Comparison of ENCODE assay signal across 10 cellular contexts in the genomic region with DNA sequence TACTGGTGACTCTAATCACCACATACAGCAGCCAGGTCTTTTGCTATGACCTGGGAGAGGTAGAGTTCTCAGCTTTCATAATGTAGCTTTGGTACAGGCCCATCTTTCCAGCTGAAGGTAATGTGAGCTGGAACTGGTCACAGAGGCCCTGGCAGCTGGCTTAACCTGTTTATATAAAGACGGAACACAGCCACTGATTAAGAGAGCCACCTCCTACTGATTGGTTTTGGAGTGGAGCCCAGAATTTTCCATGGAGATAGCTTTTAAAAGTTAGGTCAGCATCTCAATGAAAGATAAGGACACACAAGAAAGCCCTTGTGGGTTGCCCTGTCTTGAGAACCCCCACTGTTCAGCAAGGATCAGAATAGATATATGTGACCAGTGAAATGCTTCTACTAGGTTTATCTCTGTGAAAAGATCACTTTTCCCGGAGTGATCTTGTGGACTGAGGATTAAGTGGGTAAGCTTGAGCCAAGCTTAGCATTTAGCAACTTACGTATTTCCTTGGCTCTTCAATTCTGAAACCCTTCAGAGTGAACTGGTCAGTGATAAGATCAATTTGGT.
A peak's percentile ranks its signal among the peaks of the same experiment; 100 is the strongest.
DNase-seq lines count a peak whose midpoint lies in the region; ATAC-seq and TF ChIP-seq lines count a peak whose summit lies in the region.
"Had no signal": no experiment of that assay in that cellular context is flagged by ENCODE, and none has a peak within 500 bp of the region (broad histone marks: within the 10 kb centered on the region; RNA-seq: fewer than 3 reads in every experiment).

No MANE protein-coding gene starts in this region.

- H3K36me3 ChIP-seq in psoas muscle (ENCODE audit: insufficient read depth in 1 of 2, low read depth in 1 of 2), result no peaks in the 10 kb centered on the region

- H3K27ac ChIP-seq in psoas muscle, result peak overlapping the region; percentile 83

- no peak for TF ChIP-seq CTCF in psoas muscle (IDR thresholded peaks at IDR 0.05)

- no peak overlapping the region for H3K27ac Mint-ChIP-seq in activated CD4-positive, alpha-beta T cell treated with anti-CD3 and anti-CD28 coated beads, Interleukin-2, amount 10 ng/mL, durations not matched to agents 24 days and 14 days
- no peak overlapping the region for H3K27ac Mint-ChIP-seq in activated T-helper 17 cell treated with anti-CD3 and anti-CD28 coated beads, Interleukin-2, amount 50 U/mL, for 72 hours
- H3K27ac Mint-ChIP-seq: dendritic cell treated with granulocyte-macrophage colony-stimulating factor and Interleukin-4, amounts not matched to agents 40 ng/mL and 50 ng/mL, for 4 days had no signal

- H3K9me3 Mint-ChIP-seq in activated CD4-positive, alpha-beta T cell treated with anti-CD3 and anti-CD28 coated beads, Interleukin-2, amount 10 ng/mL, durations not matched to agents 24 days and 14 days, result no peaks in the 10 kb centered on the region
- H3K9me3 Mint-ChIP-seq in activated T-helper 17 cell treated with anti-CD3 and anti-CD28 coated beads, Interleukin-2, amount 50 U/mL, for 72 hours, result no peaks in the 10 kb centered on the region
- H3K9me3 Mint-ChIP-seq: dendritic cell treated with granulocyte-macrophage colony-stimulating factor and Interleukin-4, amounts not matched to agents 40 ng/mL and 50 ng/mL, for 4 days had no signal

- H3K27me3 ChIP-seq in psoas muscle (ENCODE audit: insufficient read depth in 3 of 3, low read length in 2 of 3), result no peaks in the 10 kb centered on the region

- no peak overlapping the region for H3K4me3 ChIP-seq in psoas muscle

- peaks cover 33% of the 10 kb centered on the region for H3K27me3 Mint-ChIP-seq in activated CD4-positive, alpha-beta T cell treated with anti-CD3 and anti-CD28 coated beads, Interleukin-2, amount 10 ng/mL, durations not matched to agents 24 days and 14 days
- no peaks in the 10 kb centered on the region for H3K27me3 Mint-ChIP-seq in activated T-helper 17 cell treated with anti-CD3 and anti-CD28 coated beads, Interleukin-2, amount 50 U/mL, for 72 hours
- H3K27me3 Mint-ChIP-seq: dendritic cell treated with granulocyte-macrophage colony-stimulating factor and Interleukin-4, amounts not matched to agents 40 ng/mL and 50 ng/mL, for 4 days had no signal

- DNase-seq in HCEC 1CT (peak; percentile 70), NCI-H526 (lab: John Stamatoyannopoulos, UW) (peak; percentile 33 to 52), psoas muscle (no peak), nucleus accumbens (lab: John Stamatoyannopoulos, UW) (no peak)
- DNase-seq in activated CD4-positive, alpha-beta T cell treated with anti-CD3 and anti-CD28 coated beads, Interleukin-2, amount 10 ng/mL, durations not matched to agents 24 days and 14 days, result no peak
- DNase-seq: NK-92 treated with Interleukin-12 subunit alpha and Interleukin-12 subunit beta, amount 100 ng/mL, for 24 hours had no signal

- no peak overlapping the region for H3K4me3 Mint-ChIP-seq in activated CD4-positive, alpha-beta T cell treated with anti-CD3 and anti-CD28 coated beads, Interleukin-2, amount 10 ng/mL, durations not matched to agents 24 days and 14 days
- no peak overlapping the region for H3K4me3 Mint-ChIP-seq in activated T-helper 17 cell treated with anti-CD3 and anti-CD28 coated beads, Interleukin-2, amount 50 U/mL, for 72 hours
- H3K4me3 Mint-ChIP-seq: dendritic cell treated with granulocyte-macrophage colony-stimulating factor and Interleukin-4, amounts not matched to agents 40 ng/mL and 50 ng/mL, for 4 days had no signal

- ATAC-seq in esophagus mucosa (peak; percentile 62), psoas muscle (peak; percentile 68 to 84 (median 78)), HG02588 (IDR thresholded peaks at IDR 0.05; ENCODE audit: unreplicated experiment) (no peak)
- ATAC-seq in activated T-helper 17 cell treated with anti-CD3 and anti-CD28 coated beads, Interleukin-2, amount 50 U/mL, for 72 hours (replicated peaks), result no peak

- intact Hi-C loops in psoas muscle (cut with DNase I), result loop anchor here in 1 of 2 donors (5.0 to 10.0 kb wide), 3 partner anchors 46 to 397 kb away; no protein-coding TSS in a partner anchor
- intact Hi-C loops in activated CD4-positive, alpha-beta T cell treated with anti-CD3 and anti-CD28 coated beads, Interleukin-2, amount 10 ng/mL, durations not matched to agents 24 days and 14 days (cut with micrococcal nuclease), result no loop called here

- 18 to 31% (median 19%) methylated on average over 3 of the region's 3 CpGs for WGBS in psoas muscle, 3 donors

- H3K9me3 ChIP-seq in psoas muscle, result no peaks in the 10 kb centered on the region

- peaks cover 50% of the 10 kb centered on the region for H3K4me1 ChIP-seq in psoas muscle

- no peaks in the 10 kb centered on the region for H3K4me1 Mint-ChIP-seq in activated CD4-positive, alpha-beta T cell treated with anti-CD3 and anti-CD28 coated beads, Interleukin-2, amount 10 ng/mL, durations not matched to agents 24 days and 14 days
- H3K4me1 Mint-ChIP-seq in activated T-helper 17 cell treated with anti-CD3 and anti-CD28 coated beads, Interleukin-2, amount 50 U/mL, for 72 hours, result peaks cover 4% of the 10 kb centered on the region

- no peaks in the 10 kb centered on the region for H3K36me3 Mint-ChIP-seq in activated CD4-positive, alpha-beta T cell treated with anti-CD3 and anti-CD28 coated beads, Interleukin-2, amount 10 ng/mL, durations not matched to agents 24 days and 14 days (ENCODE audit: low read depth)
- H3K36me3 Mint-ChIP-seq in activated T-helper 17 cell treated with anti-CD3 and anti-CD28 coated beads, Interleukin-2, amount 50 U/mL, for 72 hours (ENCODE audit: low read depth), result no peaks in the 10 kb centered on the region

Comparison
In these comparisons a context has a peak if more than half of its experiments do, and no peak if none do; other contexts are left out.
1. DNase-seq: peak in HCEC 1CT (single experiment) and NCI-H526 (2 of 2); none in psoas muscle (0 of 2), activated CD4-positive, alpha-beta T cell treated with anti-CD3 and anti-CD28 coated beads, Interleukin-2, amount 10 ng/mL, durations not matched to agents 24 days and 14 days (single experiment) and nucleus accumbens (0 of 56).
2. ATAC-seq: peak in esophagus mucosa (single experiment) and psoas muscle (4 of 4); none in HG02588 (single experiment) and activated T-helper 17 cell treated with anti-CD3 and anti-CD28 coated beads, Interleukin-2, amount 50 U/mL, for 72 hours (single experiment).